Comparison of ENCODE assay signal across 8 cellular contexts in the genomic region with DNA sequence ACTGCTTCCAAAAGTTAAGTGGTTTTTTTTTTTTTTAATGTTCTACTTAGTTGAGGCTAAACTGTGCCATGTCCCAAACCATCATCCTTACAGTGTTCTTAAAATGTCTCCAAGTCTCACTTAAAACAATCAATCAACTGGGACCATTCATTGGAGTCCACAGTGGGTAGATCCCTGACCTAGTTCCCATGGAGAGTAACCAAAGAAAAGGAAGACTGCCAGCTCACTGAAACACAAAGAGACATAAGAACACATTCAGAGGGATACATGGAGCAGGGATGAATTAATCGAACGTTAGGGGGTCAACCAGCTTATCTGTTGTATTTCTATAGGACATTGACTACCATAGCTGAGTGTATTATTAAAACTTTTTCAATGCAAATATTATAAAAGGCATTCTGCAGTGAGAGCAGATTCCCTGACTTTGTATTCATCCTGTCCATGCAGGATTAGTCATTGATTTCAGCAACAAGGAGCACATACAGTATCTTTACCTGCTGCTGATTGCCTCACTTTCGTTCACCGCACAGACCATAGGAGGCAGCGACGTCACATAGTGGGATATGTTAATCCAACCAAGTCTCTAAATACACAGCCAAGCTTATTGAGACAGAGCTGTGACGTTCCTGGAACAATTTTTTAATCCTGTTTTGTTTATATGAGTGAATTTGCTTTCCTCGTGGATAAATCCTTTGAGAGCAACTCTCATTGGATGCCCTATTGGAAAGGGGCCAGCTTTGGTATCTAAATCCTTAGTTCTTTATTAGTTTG.
DNase-seq lines count a peak whose midpoint lies in the region; TF ChIP-seq lines count a peak whose summit lies in the region.
"Had no signal": no experiment of that assay in that cellular context is flagged by ENCODE, and none has a peak within 500 bp of the region (broad histone marks: within the 10 kb centered on the region; RNA-seq: fewer than 3 reads in every experiment).

No MANE protein-coding gene starts in this region.

- H2BK120ac ChIP-seq in neuronal stem cell (ENCODE audit: low read depth, low read length), result no peak overlapping the region

- H3K27me3 Mint-ChIP-seq in endothelial cell (ENCODE audit: unreplicated experiment), result no peaks in the 10 kb centered on the region
- H3K27me3 Mint-ChIP-seq: activated B cell treated with CpG ODN at 0.5 μM for 24 hours had no signal

- no peaks in the 10 kb centered on the region for H3K9me3 Mint-ChIP-seq in endothelial cell (ENCODE audit: unreplicated experiment)
- H3K9me3 Mint-ChIP-seq: activated B cell treated with CpG ODN at 0.5 μM for 24 hours had no signal

- no peak overlapping the region for H4K91ac ChIP-seq in neuronal stem cell (ENCODE audit: low read depth, low read length, poor library complexity)

- no peak overlapping the region for H2AK5ac ChIP-seq in neuronal stem cell (ENCODE audit: low read depth, low read length)

- H3K27ac Mint-ChIP-seq in endothelial cell (ENCODE audit: unreplicated experiment), result no peak overlapping the region
- H3K27ac Mint-ChIP-seq: activated B cell treated with CpG ODN at 0.5 μM for 24 hours had no signal

- H3K4me1 Mint-ChIP-seq in endothelial cell (ENCODE audit: unreplicated experiment), result peaks cover 3% of the 10 kb centered on the region

- H3K36me3 ChIP-seq in neuronal stem cell (replicated peaks in 1 of 2; ENCODE audit: control insufficient read depth in 2 of 2, insufficient read depth in 2 of 2, low read length in 2 of 2), result no peaks in the 10 kb centered on the region

- TF ChIP-seq CTCF in GM13976 (IDR thresholded peaks at IDR 0.05; ENCODE audit: borderline replicate concordance, control extremely low read depth, extremely low read depth, insufficient read depth, missing control alignments), result peak; percentile 30
- TF ChIP-seq CTCF in endothelial cell (IDR thresholded peaks at IDR 0.05; ENCODE audit: unreplicated experiment), result no peak

- H2AFZ ChIP-seq in neuronal stem cell (ENCODE audit: low read length), result no peak overlapping the region

- WGBS in neuronal stem cell (ENCODE audit: extremely low coverage in 2 of 2, insufficient read length in 2 of 2, insufficient replicate concordance in 1 of 2), 2 donors, result no CpG with 5 or more reads among the region's 8 CpGs

- DNase-seq in GM13976 (ENCODE audit: low spot score) (no peak), NCI-H526 treated with DMSO at 0.1 percent for 48 hours (lab: John Stamatoyannopoulos, UW) (peak; percentile 11), endothelial cell (ENCODE audit: low spot score) (peak; percentile 60), neuronal stem cell (ENCODE audit: low spot score) (peak; percentile 37), NCI-H446 treated with DMSO at 0.1 percent for 48 hours (lab: John Stamatoyannopoulos, UW) (no peak), DMS114 treated with DMSO at 0.1 percent for 48 hours (lab: John Stamatoyannopoulos, UW; ENCODE audit: unreplicated experiment) (no peak)
- no peak for DNase-seq in stimulated activated CD4-positive, alpha-beta T cell treated with anti-CD3 and anti-CD28 coated beads, Interleukin-4, amount 100 ng/mL, for 4 hours
- DNase-seq: activated B cell treated with CpG ODN at 0.5 μM for 24 hours had no signal

- peaks cover 3 to 6% of the 10 kb centered on the region in 2 donors for H3K4me1 ChIP-seq in neuronal stem cell (ENCODE audit: control insufficient read depth in 2 of 2, insufficient read depth in 1 of 2, low read depth in 1 of 2, low read length in 2 of 2)

- H3K4me3 ChIP-seq in neuronal stem cell (ENCODE audit: low read length in 2 of 2), result no peak overlapping the region

- no peak overlapping the region for H3K4me2 ChIP-seq in neuronal stem cell (ENCODE audit: insufficient read depth, low read length, poor library complexity, severe bottlenecking)

- H4K8ac ChIP-seq in neuronal stem cell (ENCODE audit: low read depth, low read length), result no peak overlapping the region

- no peak overlapping the region for H2BK15ac ChIP-seq in neuronal stem cell (ENCODE audit: low read length)

- no peaks in the 10 kb centered on the region for H3K36me3 Mint-ChIP-seq in endothelial cell (ENCODE audit: low read depth, unreplicated experiment)

- H3K27me3 ChIP-seq in neuronal stem cell (ENCODE audit: control insufficient read depth in 3 of 3, insufficient read depth in 3 of 3, low read depth in 1 of 3, low read length in 3 of 3), result peaks cover 0 to 46% (median 0%) of the 10 kb centered on the region in 3 experiments

- H3K14ac ChIP-seq in neuronal stem cell (ENCODE audit: low read length), result no peak overlapping the region

- H3K23ac ChIP-seq in neuronal stem cell (ENCODE audit: low read depth, low read length, poor library complexity), result no peak overlapping the region

- H2BK5ac ChIP-seq in neuronal stem cell (ENCODE audit: low read length), result no peak overlapping the region

- peak overlapping the region; percentile 9 for H3K27ac ChIP-seq in neuronal stem cell (replicated peaks; ENCODE audit: low read length)

- no peak overlapping the region for H2BK12ac ChIP-seq in neuronal stem cell (ENCODE audit: low read length)

- no peaks in the 10 kb centered on the region for H3K9me3 ChIP-seq in neuronal stem cell (replicated peaks in 1 of 2; ENCODE audit: control insufficient read depth in 2 of 2, insufficient read depth in 1 of 2, low read depth in 1 of 2, low read length in 2 of 2)

- no peak overlapping the region for H3K9ac ChIP-seq in neuronal stem cell (ENCODE audit: low read depth, low read length, poor library complexity)

- H3K4me3 Mint-ChIP-seq in endothelial cell (ENCODE audit: unreplicated experiment), result no peak overlapping the region

- H3K4ac ChIP-seq in neuronal stem cell (ENCODE audit: low read length), result no peak overlapping the region

- no peak overlapping the region for H3K18ac ChIP-seq in neuronal stem cell (ENCODE audit: low read length)

- no peaks in the 10 kb centered on the region for H3K79me1 ChIP-seq in neuronal stem cell (ENCODE audit: low read depth, low read length)

- in situ Hi-C loops in GM13976 (cut with MboI; ENCODE audit: low sequenced_read_pairs, unreplicated experiment), result no loop called here

Comparison
In these comparisons a context has a peak if more than half of its experiments do, and no peak if none do; other contexts are left out.
1. DNase-seq: peak in NCI-H526 treated with DMSO at 0.1 percent for 48 hours (single experiment), endothelial cell (single experiment) and neuronal stem cell (single experiment); none in GM13976 (single experiment), stimulated activated CD4-positive, alpha-beta T cell treated with anti-CD3 and anti-CD28 coated beads, Interleukin-4, amount 100 ng/mL, for 4 hours (0 of 2), NCI-H446 treated with DMSO at 0.1 percent for 48 hours (single experiment) and DMS114 treated with DMSO at 0.1 percent for 48 hours (single experiment).